ENCODE assay signal across 21 cellular contexts in genomic region chr19:32197896-32198882, GRCh38.
"Had no signal": no experiment of that assay in that cellular context is flagged by ENCODE, and none has a peak within 500 bp of the region (broad histone marks: within the 10 kb centered on the region; RNA-seq: fewer than 3 reads in every experiment).

No MANE protein-coding gene starts in this region.

- H3K36me3 Mint-ChIP-seq: immature natural killer cell; memory B cell; naive thymus-derived CD8-positive, alpha-beta T cell; neural progenitor cell; stimulated activated effector memory CD8-positive, alpha-beta T cell treated with anti-CD3 and anti-CD28 coated beads, Interleukin-12 subunit alpha, Interleukin-12 subunit beta, amount 100 ng/mL, for 72 hours had no signal

- H3K4me3 Mint-ChIP-seq: memory B cell; naive thymus-derived CD8-positive, alpha-beta T cell; nephron; neural progenitor cell; stimulated activated effector memory CD8-positive, alpha-beta T cell treated with anti-CD3 and anti-CD28 coated beads, Interleukin-12 subunit alpha, Interleukin-12 subunit beta, amount 100 ng/mL, for 72 hours; stimulated activated naive CD8-positive, alpha-beta T cell treated with anti-CD3 and anti-CD28 coated beads, Interleukin-15, Interleukin-2, amounts not matched to agents 100 ng/mL and 50 ng/mL, for 24 hours had no signal

- H3K27me3 Mint-ChIP-seq: stimulated activated naive CD8-positive, alpha-beta T cell treated with anti-CD3 and anti-CD28 coated beads, Interleukin-15, Interleukin-2, amounts not matched to agents 100 ng/mL and 50 ng/mL, for 24 hours had no signal

- H3K27ac Mint-ChIP-seq: immature natural killer cell; memory B cell; naive thymus-derived CD8-positive, alpha-beta T cell; nephron; neural progenitor cell; progenitor cell of endocrine pancreas; stimulated activated effector memory CD8-positive, alpha-beta T cell treated with anti-CD3 and anti-CD28 coated beads, Interleukin-12 subunit alpha, Interleukin-12 subunit beta, amount 100 ng/mL, for 72 hours; stimulated activated naive CD8-positive, alpha-beta T cell treated with anti-CD3 and anti-CD28 coated beads, Interleukin-15, Interleukin-2, amounts not matched to agents 100 ng/mL and 50 ng/mL, for 24 hours had no signal

- DNase-seq: heart left ventricle; hypothalamus; immature natural killer cell; left ventricle myocardium superior; naive thymus-derived CD8-positive, alpha-beta T cell; occipital lobe; ovary; right lobe of liver; stimulated activated CD4-positive, alpha-beta T cell treated with anti-CD3 and anti-CD28 coated beads, Interleukin-12 subunit alpha, Interleukin-12 subunit beta, amount 100 ng/mL, for 4 hours; stimulated activated CD4-positive, alpha-beta T cell treated with anti-CD3 and anti-CD28 coated beads, Interleukin-15, amount 100 ng/mL, for 24 hours; stimulated activated CD4-positive, alpha-beta T cell treated with anti-CD3 and anti-CD28 coated beads, Interleukin-2, amount 100 ng/mL, for 24 hours; stimulated activated CD4-positive, alpha-beta T cell treated with anti-CD3 and anti-CD28 coated beads, Interleukin-4, amount 100 ng/mL, for 1 hour; stimulated activated naive CD4-positive, alpha-beta T cell; trophoblast cell; uterus had no signal

- H3K4me1 Mint-ChIP-seq: memory B cell, nephron had no signal

- H3K9me3 Mint-ChIP-seq: immature natural killer cell; neural progenitor cell; stimulated activated effector memory CD8-positive, alpha-beta T cell treated with anti-CD3 and anti-CD28 coated beads, Interleukin-12 subunit alpha, Interleukin-12 subunit beta, amount 100 ng/mL, for 72 hours; stimulated activated naive CD8-positive, alpha-beta T cell treated with anti-CD3 and anti-CD28 coated beads, Interleukin-15, Interleukin-2, amounts not matched to agents 100 ng/mL and 50 ng/mL, for 24 hours had no signal
